ENCODE assay signal across 20 cellular contexts in the genomic region with DNA sequence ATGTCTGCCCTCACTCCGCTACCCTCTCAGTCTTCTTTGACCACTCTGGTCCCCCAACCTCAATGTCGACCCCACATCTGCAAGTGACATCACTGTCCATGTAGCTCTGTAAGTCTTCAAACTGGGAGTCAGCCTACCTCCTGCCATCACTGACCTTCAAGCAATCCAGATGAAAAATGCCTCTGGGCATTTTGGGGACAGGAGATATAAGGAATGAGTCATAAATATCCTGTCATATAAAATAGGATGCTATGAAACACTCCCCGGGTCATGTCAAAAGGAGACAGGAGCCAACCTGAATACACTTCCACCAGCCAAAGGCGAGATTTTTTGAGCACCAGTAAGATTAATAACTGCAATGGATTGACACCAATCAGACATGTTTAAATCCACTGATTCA.
"Had no signal": no experiment of that assay in that cellular context is flagged by ENCODE, and none has a peak within 500 bp of the region (broad histone marks: within the 10 kb centered on the region; RNA-seq: fewer than 3 reads in every experiment).

No MANE protein-coding gene starts in this region.

- H3K27me3 ChIP-seq: esophagus muscularis mucosa, gastrocnemius medialis, ovary, stomach had no signal

- H3K4me3 ChIP-seq: esophagus muscularis mucosa, gastrocnemius medialis, lung, ovary, stomach, thoracic aorta had no signal

- H3K9me3 ChIP-seq: esophagus muscularis mucosa, gastrocnemius medialis, ovary, stomach, thoracic aorta had no signal

- H3K4me1 ChIP-seq: gastrocnemius medialis had no signal

- FAIRE-seq: small intestine had no signal

- DNase-seq: effector memory CD8-positive, alpha-beta T cell; gastrocnemius medialis; left colon; left ventricle myocardium superior; naive thymus-derived CD4-positive, alpha-beta T cell; nucleus accumbens; ovary; right cardiac atrium; small intestine; stimulated activated CD4-positive, alpha-beta T cell treated with anti-CD3 and anti-CD28 coated beads, Interleukin-12 subunit alpha, Interleukin-12 subunit beta, amount 100 ng/mL, for 4 hours; stimulated activated naive CD4-positive, alpha-beta T cell; stomach; substantia nigra; trophoblast cell had no signal

- H3K36me3 ChIP-seq: esophagus muscularis mucosa, gastrocnemius medialis, ovary, stomach, thoracic aorta had no signal

- ATAC-seq: effector memory CD8-positive, alpha-beta T cell; gastrocnemius medialis; left colon; left ventricle myocardium superior; naive thymus-derived CD4-positive, alpha-beta T cell; right cardiac atrium had no signal

- H3K4me3 Mint-ChIP-seq: effector memory CD8-positive, alpha-beta T cell; naive thymus-derived CD4-positive, alpha-beta T cell; neural crest cell had no signal

- H3K9me3 Mint-ChIP-seq: effector memory CD8-positive, alpha-beta T cell; naive thymus-derived CD4-positive, alpha-beta T cell had no signal

- H3K27ac ChIP-seq: epithelial cell of prostate, esophagus muscularis mucosa, gastrocnemius medialis, ovary, stomach, thoracic aorta had no signal

- H3K27me3 Mint-ChIP-seq: effector memory CD8-positive, alpha-beta T cell; progenitor cell of endocrine pancreas had no signal

- H3K27ac Mint-ChIP-seq: effector memory CD8-positive, alpha-beta T cell; naive thymus-derived CD4-positive, alpha-beta T cell; progenitor cell of endocrine pancreas had no signal
